Comparison of ENCODE assay signal across 15 cellular contexts in genomic region chr11:102437727-102438126, GRCh38.
"Had no signal": no experiment of that assay in that cellular context is flagged by ENCODE, and none has a peak within 500 bp of the region (broad histone marks: within the 10 kb centered on the region; RNA-seq: fewer than 3 reads in every experiment).

No MANE protein-coding gene starts in this region.

- H3K27ac Mint-ChIP-seq: immature natural killer cell, natural killer cell had no signal

- ATAC-seq: foreskin keratinocyte, natural killer cell, upper lobe of right lung had no signal

- H3K36me3 ChIP-seq: ascending aorta, upper lobe of right lung had no signal

- H3K4me3 ChIP-seq: ascending aorta, lung, testis, upper lobe of right lung had no signal

- H3K4me3 Mint-ChIP-seq: immature natural killer cell; natural killer cell; stimulated activated naive CD8-positive, alpha-beta T cell treated with anti-CD3 and anti-CD28 coated beads, Interleukin-15, Interleukin-2, amounts not matched to agents 100 ng/mL and 50 ng/mL, for 24 hours had no signal

- H3K9me3 ChIP-seq: ascending aorta, testis had no signal

- H3K4me1 ChIP-seq: ascending aorta, foreskin keratinocyte, testis had no signal

- H3K36me3 Mint-ChIP-seq: natural killer cell had no signal

- DNase-seq: activated CD8-positive, alpha-beta memory T cell treated with anti-CD3 and anti-CD28 coated beads for 24 hours; activated effector memory CD4-positive, alpha-beta T cell treated with Interleukin-2 at 50 U/mL for 16 hours; foreskin keratinocyte; immature natural killer cell; natural killer cell; nucleus accumbens; stimulated activated CD4-positive, alpha-beta T cell treated with anti-CD3 and anti-CD28 coated beads, Interleukin-4, amount 100 ng/mL, for 1 hour; stimulated activated CD8-positive, alpha-beta memory T cell treated with anti-CD3 and anti-CD28 coated beads, Interleukin-4, amount 100 ng/mL, for 48 hours; T1000; testis; upper lobe of right lung had no signal

- H3K27me3 ChIP-seq: ascending aorta, foreskin keratinocyte, testis, upper lobe of right lung had no signal

- H3K9me3 Mint-ChIP-seq: immature natural killer cell, natural killer cell had no signal

- H3K27me3 Mint-ChIP-seq: stimulated activated naive CD8-positive, alpha-beta T cell treated with anti-CD3 and anti-CD28 coated beads, Interleukin-15, Interleukin-2, amounts not matched to agents 100 ng/mL and 50 ng/mL, for 24 hours had no signal

- H3K27ac ChIP-seq: ascending aorta, foreskin keratinocyte, testis, upper lobe of right lung, VCaP had no signal
